In genomic region chr7:101173752-101174244, GRCh38 we compare ENCODE assay signal across 8 cellular contexts. TPM values are rescaled to one million over a fixed set of nuclear protein-coding genes. Genes with fewer than 3 reads are reported as not detected.
DNase-seq lines count a peak whose midpoint lies in the region; ATAC-seq and TF ChIP-seq lines count a peak whose summit lies in the region.

No MANE protein-coding gene starts in this region.

- H3K27me3 Mint-ChIP-seq in activated B cell treated with CpG ODN at 0.5 μM for 24 hours, result peaks cover 71% of the 10 kb centered on the region
- peaks cover 99% of the 10 kb centered on the region for H3K27me3 Mint-ChIP-seq in dendritic cell treated with granulocyte-macrophage colony-stimulating factor and Interleukin-4, amounts not matched to agents 40 ng/mL and 50 ng/mL, for 4 days

- CTCF ChIA-PET in activated B cell treated with CpG ODN at 0.5 μM for 24 hours (lab: Charles Lee), result interaction anchor here (0.8 to 1.3 kb wide), 3 partner anchors 19 to 30 kb away, joined by 3 to 6 read pairs (median 3); no protein-coding TSS in a partner anchor

- H3K36me3 ChIP-seq in HUES6 (ENCODE audit: control insufficient read depth, insufficient read depth, low read length) (no peaks in the 10 kb centered on the region), skeletal muscle satellite cell (ENCODE audit: insufficient read depth, low read length) (no peaks in the 10 kb centered on the region)

- no peaks in the 10 kb centered on the region for H3K36me3 Mint-ChIP-seq in activated B cell treated with CpG ODN at 0.5 μM for 24 hours (ENCODE audit: low read depth)
- no peaks in the 10 kb centered on the region for H3K36me3 Mint-ChIP-seq in dendritic cell treated with granulocyte-macrophage colony-stimulating factor and Interleukin-4, amounts not matched to agents 40 ng/mL and 50 ng/mL, for 4 days (ENCODE audit: low read depth)

- no peaks in the 10 kb centered on the region for H3K9me3 Mint-ChIP-seq in activated B cell treated with CpG ODN at 0.5 μM for 24 hours
- H3K9me3 Mint-ChIP-seq in dendritic cell treated with granulocyte-macrophage colony-stimulating factor and Interleukin-4, amounts not matched to agents 40 ng/mL and 50 ng/mL, for 4 days, result no peaks in the 10 kb centered on the region

- peak overlapping the region; percentile 8 for H3K4me3 Mint-ChIP-seq in activated B cell treated with CpG ODN at 0.5 μM for 24 hours
- peak overlapping the region; percentile 20 for H3K4me3 Mint-ChIP-seq in dendritic cell treated with granulocyte-macrophage colony-stimulating factor and Interleukin-4, amounts not matched to agents 40 ng/mL and 50 ng/mL, for 4 days

- no peak overlapping the region for H3K27ac Mint-ChIP-seq in activated B cell treated with CpG ODN at 0.5 μM for 24 hours
- no peak overlapping the region for H3K27ac Mint-ChIP-seq in dendritic cell treated with granulocyte-macrophage colony-stimulating factor and Interleukin-4, amounts not matched to agents 40 ng/mL and 50 ng/mL, for 4 days

- H3K27me3 ChIP-seq in HUES6 (ENCODE audit: control insufficient read depth, insufficient read depth, low read length) (peaks cover 100% of the 10 kb centered on the region), skeletal muscle satellite cell (ENCODE audit: control insufficient read depth, insufficient read depth, low read length) (peaks cover 81% of the 10 kb centered on the region)

- no peak for TF ChIP-seq CTCF in activated B cell treated with CpG ODN at 0.5 μM for 24 hours (IDR thresholded peaks at IDR 0.05)

- peaks cover 48% of the 10 kb centered on the region for H3K4me1 Mint-ChIP-seq in activated B cell treated with CpG ODN at 0.5 μM for 24 hours
- peaks cover 58% of the 10 kb centered on the region for H3K4me1 Mint-ChIP-seq in dendritic cell treated with granulocyte-macrophage colony-stimulating factor and Interleukin-4, amounts not matched to agents 40 ng/mL and 50 ng/mL, for 4 days (ENCODE audit: low read depth)

- ATAC-seq in activated B cell treated with CpG ODN at 0.5 μM for 24 hours (ENCODE audit: low read depth), result peak; percentile 53
- no peak for ATAC-seq in GM21381 (IDR thresholded peaks at IDR 0.05; ENCODE audit: unreplicated experiment)

- H3K27ac ChIP-seq in HUES6 (ENCODE audit: low read depth, low read length), result no peak overlapping the region

- H3K9ac ChIP-seq in HUES6 (ENCODE audit: low read length) (peak overlapping the region; percentile 44), skeletal muscle satellite cell (ENCODE audit: low read depth, low read length) (no peak overlapping the region)

- POLR2A ChIA-PET in activated B cell treated with CpG ODN at 0.5 μM for 24 hours (lab: Charles Lee), result interaction anchor here (0.5 to 1.3 kb wide), 3 partner anchors 10 to 50 kb away, joined by 4 to 11 read pairs (median 4); no protein-coding TSS in a partner anchor

- peaks cover 43% of the 10 kb centered on the region for H3K4me1 ChIP-seq in HUES6 (ENCODE audit: control insufficient read depth, insufficient read depth, low read length)
- peaks cover 47% of the 10 kb centered on the region for H3K4me1 ChIP-seq in skeletal muscle satellite cell (ENCODE audit: control insufficient read depth, insufficient read depth, low read length)

- H3K4me2 ChIP-seq in skeletal muscle satellite cell (ENCODE audit: low read length), result peak overlapping the region; percentile 87

- DNase-seq in GM03348 (ENCODE audit: low spot score), result peak; percentile 78
- peak; percentile 46 for DNase-seq in activated B cell treated with CpG ODN at 0.5 μM for 24 hours
- DNase-seq in NCI-H2107 treated with DMSO at 0.1 percent for 48 hours (lab: John Stamatoyannopoulos, UW; ENCODE audit: unreplicated experiment), result no peak
- no peak for DNase-seq in NCI-H510A (lab: John Stamatoyannopoulos, UW)

- intact Hi-C loops in activated B cell treated with CpG ODN at 0.5 μM for 24 hours (cut with micrococcal nuclease), result loop anchor here (2.0 kb wide), 1 partner anchor 71 kb away; the partner anchor contains the start of gene FIS1
- intact Hi-C loops in dendritic cell treated with granulocyte-macrophage colony-stimulating factor and Interleukin-4, amounts not matched to agents 40 ng/mL and 50 ng/mL, for 4 days (cut with micrococcal nuclease), result no loop called here

- H3K9me3 ChIP-seq in HUES6 (ENCODE audit: control insufficient read depth, insufficient read depth, low read depth, low read length) (no peaks in the 10 kb centered on the region), skeletal muscle satellite cell (replicated peaks; ENCODE audit: low read length) (no peaks in the 10 kb centered on the region)

- H3K4me3 ChIP-seq in HUES6 (ENCODE audit: low read depth, low read length), result peak overlapping the region; percentile 59
- peak overlapping the region; percentile 63 for H3K4me3 ChIP-seq in skeletal muscle satellite cell (ENCODE audit: low read length)

RNA-seq across cellular contexts. Expression of gene NAT16, which starts 6.3 kb away (rescaled TPM):
- total RNA-seq in activated B cell treated with CpG ODN at 0.5 μM for 24 hours, result not detected in 2 replicates
- total RNA-seq in skeletal muscle satellite cell (2012; rRNA removed), result not detected in 2 replicates

RNA-seq across cellular contexts. Expression of gene VGF, which starts 8.4 kb away (rescaled TPM):
- total RNA-seq in activated B cell treated with CpG ODN at 0.5 μM for 24 hours, result 0.07 and 0.11 TPM in 2 replicates
- total RNA-seq in skeletal muscle satellite cell (2012; rRNA removed), result 0.22 and 2.8 TPM in 2 replicates

RNA-seq across cellular contexts. Expression of gene AP1S1, which starts 19.5 kb away (rescaled TPM):
- total RNA-seq in activated B cell treated with CpG ODN at 0.5 μM for 24 hours, result 19.2 and 22.7 TPM in 2 replicates
- total RNA-seq in skeletal muscle satellite cell (2012; rRNA removed), result 160 and 168 TPM in 2 replicates

RNA-seq across cellular contexts. Expression of gene MOGAT3, which starts 27.0 kb away (rescaled TPM):
- not detected in 2 replicates for total RNA-seq in activated B cell treated with CpG ODN at 0.5 μM for 24 hours
- total RNA-seq in skeletal muscle satellite cell (2012; rRNA removed), result not detected in 2 replicates

RNA-seq across cellular contexts. Expression of gene PLOD3, which starts 43.6 kb away (rescaled TPM):
- total RNA-seq in activated B cell treated with CpG ODN at 0.5 μM for 24 hours, result 29.8 and 40.0 TPM in 2 replicates
- 64.9 and 73.6 TPM in 2 replicates for total RNA-seq in skeletal muscle satellite cell (2012; rRNA removed)

Comparison
In these comparisons a context has a peak if more than half of its experiments do, and no peak if none do; other contexts are left out.
1. DNase-seq: peak in GM03348 (single experiment) and activated B cell treated with CpG ODN at 0.5 μM for 24 hours (single experiment); none in NCI-H2107 treated with DMSO at 0.1 percent for 48 hours (single experiment) and NCI-H510A (single experiment).